Comparison of ENCODE assay signal across 19 cellular contexts in genomic region chr16:85542548-85542927, GRCh38.
DNase-seq lines count a peak whose midpoint lies in the region; ATAC-seq and TF ChIP-seq lines count a peak whose summit lies in the region.
"Had no signal": no experiment of that assay in that cellular context is flagged by ENCODE, and none has a peak within 500 bp of the region (broad histone marks: within the 10 kb centered on the region; RNA-seq: fewer than 3 reads in every experiment).

No MANE protein-coding gene starts in this region.

- H3K4me1 ChIP-seq in BLaER1 treated with 17β-estradiol and CSF1 and Interleukin-3, amounts not matched to agents 10 nM and 100 nM, result peaks cover 30 to 72% (median 57%) of the 10 kb centered on the region in 10 experiments
- peaks cover 31% of the 10 kb centered on the region for H3K4me1 ChIP-seq in muscle layer of colon (ENCODE audit: insufficient read depth, low read length)

- H3K27ac ChIP-seq in BLaER1 treated with 17β-estradiol and CSF1 and Interleukin-3, amounts not matched to agents 10 nM and 100 nM, result peak overlapping the region in 5 of 11 experiments; percentile 57 to 76 (median 71); a peak in 4 of 22 replicates
- H3K27ac ChIP-seq in muscle layer of colon (ENCODE audit: low read depth, low read length), result peak overlapping the region; percentile 65
- H3K27ac ChIP-seq: heart right ventricle had no signal

- no peaks in the 10 kb centered on the region for H3K36me3 Mint-ChIP-seq in activated naive CD8-positive, alpha-beta T cell treated with anti-CD3 and anti-CD28 coated beads for 36 hours
- H3K36me3 Mint-ChIP-seq: activated naive CD4-positive, alpha-beta T cell treated with anti-CD3 and anti-CD28 coated beads, Interleukin-2, amount 50 U/mL, for 24 hours; CD8-positive, alpha-beta T cell had no signal

- no peak overlapping the region for H3K4me3 ChIP-seq in BLaER1 treated with 17β-estradiol and CSF1 and Interleukin-3, amounts not matched to agents 10 nM and 100 nM
- H3K4me3 ChIP-seq in muscle layer of colon (ENCODE audit: low read depth in 1 of 2, low read length in 2 of 2), result no peak overlapping the region
- H3K4me3 ChIP-seq: heart right ventricle, transverse colon had no signal

- peak overlapping the region in 4 of 11 experiments; percentile 60 to 73 (median 66); a peak in 6 of 22 replicates for H3K9ac ChIP-seq in BLaER1 treated with 17β-estradiol and CSF1 and Interleukin-3, amounts not matched to agents 10 nM and 100 nM
- peak overlapping the region; percentile 10 for H3K9ac ChIP-seq in muscle layer of colon (ENCODE audit: low read length)

- peak overlapping the region; percentile 25 to 90 (median 81); a peak in 21 of 22 replicates for H3K4me2 ChIP-seq in BLaER1 treated with 17β-estradiol and CSF1 and Interleukin-3, amounts not matched to agents 10 nM and 100 nM

- peaks cover 0 to 17% (median 11%) of the 10 kb centered on the region in 11 experiments; a peak in 15 of 22 replicates for H3K36me3 ChIP-seq in BLaER1 treated with 17β-estradiol and CSF1 and Interleukin-3, amounts not matched to agents 10 nM and 100 nM
- H3K36me3 ChIP-seq in muscle layer of colon (ENCODE audit: insufficient read depth, low read length), result peaks cover 9% of the 10 kb centered on the region
- H3K36me3 ChIP-seq: heart right ventricle, transverse colon had no signal

- H3K27me3 Mint-ChIP-seq in activated naive CD8-positive, alpha-beta T cell treated with anti-CD3 and anti-CD28 coated beads for 36 hours, result no peaks in the 10 kb centered on the region
- H3K27me3 Mint-ChIP-seq: activated CD8-positive, alpha-beta T cell treated with anti-CD3 and anti-CD28 coated beads for 36 hours; activated naive CD4-positive, alpha-beta T cell treated with anti-CD3 and anti-CD28 coated beads, Interleukin-2, amount 50 U/mL, for 24 hours; T-helper 17 cell had no signal

- H3K27me3 ChIP-seq in BLaER1 treated with 17β-estradiol and CSF1 and Interleukin-3, amounts not matched to agents 10 nM and 100 nM, result no peaks in the 10 kb centered on the region
- no peaks in the 10 kb centered on the region for H3K27me3 ChIP-seq in muscle layer of colon (ENCODE audit: control insufficient read depth in 1 of 2, insufficient read depth in 2 of 2, low read length in 2 of 2)
- H3K27me3 ChIP-seq: heart right ventricle, transverse colon had no signal

- ATAC-seq in SK-N-SH treated with all-trans-retinoic acid at 6 μM for 48 hours (no peak), GM21528 (IDR thresholded peaks at IDR 0.05; ENCODE audit: low FRiP score, unreplicated experiment) (no peak)
- ATAC-seq: activated CD8-positive, alpha-beta T cell treated with anti-CD3 and anti-CD28 coated beads for 36 hours; activated T-cell treated with anti-CD3 and anti-CD28 coated beads, Interleukin-2, amount 50 U/mL, for 4 hours; CD8-positive, alpha-beta T cell; heart right ventricle; stimulated activated naive CD8-positive, alpha-beta T cell treated with anti-CD3 and anti-CD28 coated beads, Interleukin-15, Interleukin-2, amounts not matched to agents 100 U/mL and 50 U/mL, for 24 hours; T-helper 17 cell had no signal

- peaks cover 0 to 13% (median 0%) of the 10 kb centered on the region in 11 experiments; a peak in 1 of 22 replicates for H4K20me1 ChIP-seq in BLaER1 treated with 17β-estradiol and CSF1 and Interleukin-3, amounts not matched to agents 10 nM and 100 nM

- no peak overlapping the region for H3K4me3 Mint-ChIP-seq in activated naive CD8-positive, alpha-beta T cell treated with anti-CD3 and anti-CD28 coated beads for 36 hours
- H3K4me3 Mint-ChIP-seq: activated B cell treated with CpG ODN at 0.5 μM for 24 hours; activated CD8-positive, alpha-beta T cell treated with anti-CD3 and anti-CD28 coated beads for 36 hours; activated naive CD4-positive, alpha-beta T cell treated with anti-CD3 and anti-CD28 coated beads, Interleukin-2, amount 50 U/mL, for 24 hours; activated T-cell treated with anti-CD3 and anti-CD28 coated beads, Interleukin-2, amount 50 U/mL, for 4 hours; CD8-positive, alpha-beta T cell; T-helper 17 cell had no signal

- peaks cover 15 to 21% (median 18%) of the 10 kb centered on the region in 11 experiments for H3K9me3 ChIP-seq in BLaER1 treated with 17β-estradiol and CSF1 and Interleukin-3, amounts not matched to agents 10 nM and 100 nM (replicated peaks in 1 of 11)
- H3K9me3 ChIP-seq in muscle layer of colon (ENCODE audit: low read length), result peaks cover 4% of the 10 kb centered on the region
- H3K9me3 ChIP-seq: transverse colon had no signal

- DNase-seq in HT-29 (ENCODE audit: low spot score), result peak; percentile 37
- DNase-seq in NCI-H748 (lab: John Stamatoyannopoulos, UW; ENCODE audit: unreplicated experiment), result no peak
- DNase-seq in activated naive CD8-positive, alpha-beta T cell treated with anti-CD3 and anti-CD28 coated beads for 36 hours, result no peak
- no peak for DNase-seq in activated CD4-positive, CD25-positive, alpha-beta regulatory T cell treated with anti-CD3 and anti-CD28 coated beads, Interleukin-2, amount 50 U/mL, for 72 hours
- DNase-seq: activated B cell treated with CpG ODN at 0.5 μM for 24 hours; activated CD8-positive, alpha-beta T cell treated with anti-CD3 and anti-CD28 coated beads for 36 hours; activated T-cell treated with anti-CD3 and anti-CD28 coated beads, Interleukin-2, amount 50 U/mL, for 4 hours; CD8-positive, alpha-beta T cell; heart right ventricle; NCI-H1417 treated with DMSO at 0.1 percent for 48 hours; NCI-H226; stimulated activated naive CD8-positive, alpha-beta T cell treated with anti-CD3 and anti-CD28 coated beads, Interleukin-15, Interleukin-2, amounts not matched to agents 100 U/mL and 50 U/mL, for 24 hours; T-helper 17 cell; transverse colon had no signal

- H3K4me1 Mint-ChIP-seq in activated naive CD8-positive, alpha-beta T cell treated with anti-CD3 and anti-CD28 coated beads for 36 hours, result no peaks in the 10 kb centered on the region
- H3K4me1 Mint-ChIP-seq: activated B cell treated with CpG ODN at 0.5 μM for 24 hours; activated naive CD4-positive, alpha-beta T cell treated with anti-CD3 and anti-CD28 coated beads, Interleukin-2, amount 50 U/mL, for 24 hours had no signal

- no peak overlapping the region for H3K27ac Mint-ChIP-seq in activated naive CD8-positive, alpha-beta T cell treated with anti-CD3 and anti-CD28 coated beads for 36 hours
- H3K27ac Mint-ChIP-seq: activated B cell treated with CpG ODN at 0.5 μM for 24 hours; activated CD8-positive, alpha-beta T cell treated with anti-CD3 and anti-CD28 coated beads for 36 hours; activated naive CD4-positive, alpha-beta T cell treated with anti-CD3 and anti-CD28 coated beads, Interleukin-2, amount 50 U/mL, for 24 hours; CD8-positive, alpha-beta T cell; T-helper 17 cell had no signal

- no peaks in the 10 kb centered on the region for H3K9me3 Mint-ChIP-seq in activated naive CD8-positive, alpha-beta T cell treated with anti-CD3 and anti-CD28 coated beads for 36 hours
- H3K9me3 Mint-ChIP-seq: activated naive CD4-positive, alpha-beta T cell treated with anti-CD3 and anti-CD28 coated beads, Interleukin-2, amount 50 U/mL, for 24 hours; CD8-positive, alpha-beta T cell had no signal

TF ChIP-seq in SK-N-SH treated with all-trans-retinoic acid at 6 μM for 48 hours, 23 proteins besides CTCF, POLR2A, EP300 and RAD21:
- TF ChIP-seq ZFP30 (CRISPR knock-in tag; IDR thresholded peaks at IDR 0.05), result no peak
- no peak for TF ChIP-seq ISL1 (CRISPR knock-in tag; IDR thresholded peaks at IDR 0.05)
- TF ChIP-seq ZNF8 (CRISPR knock-in tag; IDR thresholded peaks at IDR 0.05), result no peak
- TF ChIP-seq ZFP3 (CRISPR knock-in tag; IDR thresholded peaks at IDR 0.05), result peak; percentile 43; the same call in 1 of the 2 replicates
- no peak for TF ChIP-seq ZNF70 (CRISPR knock-in tag; IDR thresholded peaks at IDR 0.05)
- no peak for TF ChIP-seq PPARA (CRISPR knock-in tag; IDR thresholded peaks at IDR 0.05; ENCODE audit: borderline replicate concordance)
- no peak for TF ChIP-seq CSRNP3 (CRISPR knock-in tag; IDR thresholded peaks at IDR 0.05)
